In the genomic region with DNA sequence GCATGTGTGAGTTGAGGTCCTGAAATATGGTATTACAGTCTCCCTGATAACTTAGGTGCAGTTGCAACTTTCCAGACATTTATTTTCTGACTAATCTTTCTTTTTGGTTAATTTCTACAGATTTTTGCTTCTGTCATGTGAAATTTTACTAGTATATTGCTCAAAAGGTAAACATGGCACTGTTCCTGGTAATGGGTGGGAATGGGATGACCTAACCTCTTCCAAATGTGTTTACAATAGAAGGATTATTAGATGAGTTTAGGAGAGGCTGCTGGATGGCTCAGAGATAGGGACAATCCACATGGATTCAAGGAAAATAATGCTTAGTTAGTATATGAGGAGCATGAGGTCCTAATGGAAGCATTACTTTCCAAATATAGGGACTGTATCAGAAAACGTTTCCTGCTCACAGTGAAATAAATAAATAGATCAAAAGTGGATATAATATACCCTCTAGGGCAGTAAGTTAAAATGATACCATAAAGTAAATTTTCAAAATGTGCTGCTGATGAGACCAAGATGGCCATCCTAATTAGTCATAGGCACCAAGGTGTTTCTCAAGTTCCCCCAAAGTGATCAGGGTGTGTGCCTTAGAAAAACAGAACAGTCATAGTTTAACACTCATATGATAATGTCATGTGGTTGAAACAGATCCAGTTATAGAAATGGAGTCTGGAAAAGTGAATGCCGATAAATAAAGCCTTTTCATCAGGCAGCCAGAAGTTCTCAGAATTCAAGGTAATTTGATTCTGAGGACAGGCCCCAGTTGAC, we compare ENCODE assay signal across 12 cellular contexts.
A peak's percentile ranks its signal among the peaks of the same experiment; 100 is the strongest.
DNase-seq lines count a peak whose midpoint lies in the region; ATAC-seq, FAIRE-seq and TF ChIP-seq lines count a peak whose summit lies in the region.
"Had no signal": no experiment of that assay in that cellular context is flagged by ENCODE, and none has a peak within 500 bp of the region (broad histone marks: within the 10 kb centered on the region; RNA-seq: fewer than 3 reads in every experiment).

No MANE protein-coding gene starts in this region.

- no peak for TF ChIP-seq CTCF in MCF 10A (IDR thresholded peaks at IDR 0.05; ENCODE audit: unreplicated experiment)
- TF ChIP-seq CTCF in breast epithelium (IDR thresholded peaks at IDR 0.05) = no peak
- TF ChIP-seq CTCF in fibroblast of mammary gland (conservative IDR thresholded peaks at IDR 0.05; ENCODE audit: control insufficient read depth, insufficient read depth, low read depth, low read length) = no peak

- no peaks in the 10 kb centered on the region for H3K36me3 Mint-ChIP-seq in MCF 10A (ENCODE audit: insufficient read depth, unreplicated experiment)

- BruUV-seq in MCF 10A (replicated peaks; lab: Mats Ljungman, UMichigan) = TSS peak; percentile 55

- DNase-seq in MCF 10A (ENCODE audit: unreplicated experiment) (peak; percentile 59), breast epithelium (ENCODE audit: low spot score in 2 of 2) (no peak), NCI-H460 (ENCODE audit: extremely low read depth, low read depth) (peak; percentile 80), fibroblast of mammary gland (ENCODE audit: low read depth) (peak; percentile 93), ACHN (no peak), NCI-H226 (no peak), HTR-8/SVneo (ENCODE audit: insufficient read length, low spot score) (no peak)
- DNase-seq: kidney glomerular epithelial cell, NCI-H1694 treated with DMSO at 0.1 percent for 48 hours had no signal

- H3K9me3 ChIP-seq in breast epithelium = no peaks in the 10 kb centered on the region

- POLR2A ChIA-PET in MCF 10A (lab: Yijun Ruan, JAX) = interaction anchor here (0.7 to 1.6 kb wide), 4 partner anchors 9 to 481 kb away, joined by 3 to 5 read pairs (median 4); no protein-coding TSS in a partner anchor

- H3K27ac ChIP-seq in breast epithelium = no peak overlapping the region

- H3K27me3 ChIP-seq in breast epithelium = no peaks in the 10 kb centered on the region

- no peaks in the 10 kb centered on the region for H3K36me3 ChIP-seq in breast epithelium

- no peak overlapping the region for H3K4me3 ChIP-seq in breast epithelium
- H3K4me3 ChIP-seq in fibroblast of mammary gland (ENCODE audit: control insufficient read depth, low read depth, low read length) = no peak overlapping the region

- CTCF ChIA-PET in MCF 10A (lab: Yijun Ruan, JAX) = no interaction called here

- no peaks in the 10 kb centered on the region for H3K9me3 Mint-ChIP-seq in MCF 10A (ENCODE audit: unreplicated experiment)
- H3K9me3 Mint-ChIP-seq: neural crest cell had no signal

- peak overlapping the region; percentile 92 for H3K27ac Mint-ChIP-seq in MCF 10A (ENCODE audit: low read depth, unreplicated experiment)

- no peak for ATAC-seq in HG03025 (IDR thresholded peaks at IDR 0.05; ENCODE audit: low FRiP score, unreplicated experiment)

- intact Hi-C loops in MCF 10A (cut with micrococcal nuclease) = loop anchor here (5.0 kb wide), 2 partner anchors 42 to 338 kb away; no protein-coding TSS in a partner anchor
- intact Hi-C loops in breast epithelium (cut with DNase I; ENCODE audit: low total_unique reads) = no loop called here

- H3K4me3 Mint-ChIP-seq in MCF 10A (ENCODE audit: unreplicated experiment) = peak overlapping the region; percentile 40
- H3K4me3 Mint-ChIP-seq: neural crest cell had no signal

- in situ Hi-C loops in ACHN (cut with HindIII; ENCODE audit: low pct_ligation_motif_present, low pct_unique_long_range_greater_than_20kb, low sequenced_read_pairs) = no loop called here

- no peaks in the 10 kb centered on the region for H3K4me1 ChIP-seq in breast epithelium

- H3K27me3 Mint-ChIP-seq in MCF 10A (ENCODE audit: insufficient read depth, unreplicated experiment) = no peaks in the 10 kb centered on the region

- TF ChIP-seq POLR2A in breast epithelium (IDR thresholded peaks at IDR 0.05) = no peak

- H3K4me1 Mint-ChIP-seq in MCF 10A (ENCODE audit: insufficient read depth, unreplicated experiment) = peaks cover 21% of the 10 kb centered on the region
- H3K4me1 Mint-ChIP-seq: neural crest cell had no signal

- no peak for FAIRE-seq in HTR-8/SVneo (lab: Jason Lieb, UNC)
- FAIRE-seq: A204.1 had no signal

Comparison
In these comparisons a context has a peak if more than half of its experiments do, and no peak if none do; other contexts are left out.
1. DNase-seq: peak in MCF 10A (single experiment), NCI-H460 (single experiment) and fibroblast of mammary gland (single experiment); none in breast epithelium (0 of 2), ACHN (single experiment), NCI-H226 (single experiment) and HTR-8/SVneo (single experiment).